22 cellular contexts compared by ENCODE assay signal in the genomic region with DNA sequence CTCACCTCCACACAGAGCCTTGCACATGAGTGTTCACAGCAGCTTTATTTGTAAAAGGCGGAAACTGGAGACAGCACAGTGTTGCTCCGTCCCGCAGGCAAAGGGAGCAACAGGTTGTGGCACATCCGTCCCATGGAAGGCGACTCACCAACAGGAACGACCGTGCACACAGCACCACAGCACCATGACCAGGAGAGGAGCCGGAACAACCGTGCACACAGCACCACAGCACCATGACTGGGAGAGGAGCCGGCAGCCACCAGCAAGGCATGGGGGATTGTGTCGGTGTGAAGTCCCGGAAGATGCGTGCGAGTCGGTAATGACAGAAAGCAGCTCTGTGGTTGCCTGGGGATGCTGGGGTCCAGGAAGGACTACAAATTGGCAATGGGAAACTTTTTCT.
DNase-seq lines count a peak whose midpoint lies in the region; ATAC-seq and TF ChIP-seq lines count a peak whose summit lies in the region.
"Had no signal": no experiment of that assay in that cellular context is flagged by ENCODE, and none has a peak within 500 bp of the region (broad histone marks: within the 10 kb centered on the region; RNA-seq: fewer than 3 reads in every experiment).

No MANE protein-coding gene starts in this region.

- no peak for TF ChIP-seq POLR2A in HCT116 (IDR thresholded peaks at IDR 0.05; ENCODE audit: borderline replicate concordance, extremely low read depth, insufficient read depth, insufficient read length)
- no peak for TF ChIP-seq POLR2A in uterus (IDR thresholded peaks at IDR 0.05)

- TF ChIP-seq CTCF in HCT116 (IDR thresholded peaks at IDR 0.05 in 2 of 3, conservative IDR thresholded peaks at IDR 0.05 in 1 of 3; ENCODE audit: borderline replicate concordance in 1 of 3, insufficient read depth in 1 of 3, low read depth in 2 of 3, low read length in 2 of 3) (no peak), brain (conservative IDR thresholded peaks at IDR 0.05) (no peak), nephron progenitor cell (IDR thresholded peaks at IDR 0.05) (no peak), uterus (IDR thresholded peaks at IDR 0.05) (no peak), GM20000 (IDR thresholded peaks at IDR 0.05; ENCODE audit: extremely low read depth, missing control alignments) (no peak)

- H3K4me1 ChIP-seq in HCT116 (ENCODE audit: control insufficient read depth in 1 of 2, insufficient read depth in 2 of 2, low read length in 2 of 2): peaks cover 84 to 95% of the 10 kb centered on the region in 2 experiments
- H3K4me1 ChIP-seq in uterus: peaks cover 14 to 43% of the 10 kb centered on the region in 2 donors

- TF ChIP-seq RAD21 in HCT116 (IDR thresholded peaks at IDR 0.05; ENCODE audit: low read depth): no peak

- H3K36me3 ChIP-seq in HCT116 (ENCODE audit: control insufficient read depth in 1 of 2, insufficient read depth in 2 of 2, low read length in 2 of 2) (no peaks in the 10 kb centered on the region), uterus (no peaks in the 10 kb centered on the region)
- H3K36me3 ChIP-seq: colonic mucosa had no signal

- CTCF ChIA-PET in HCT116 (lab: Charles Lee): no interaction called here

- no peaks in the 10 kb centered on the region for H3K79me2 ChIP-seq in HCT116 (ENCODE audit: insufficient read depth, low read length)

- H3K9me3 Mint-ChIP-seq in brain: no peaks in the 10 kb centered on the region
- H3K9me3 Mint-ChIP-seq in nephron progenitor cell: no peaks in the 10 kb centered on the region
- H3K9me3 Mint-ChIP-seq: activated naive CD4-positive, alpha-beta T cell treated with anti-CD3 and anti-CD28 coated beads, Interleukin-2, amount 10 ng/mL, durations not matched to agents 7 days and 5 days; T-helper 1 cell treated with Interleukin-12 subunit alpha and Interleukin-12 subunit beta and Interleukin-4 antibody, amounts not matched to agents 30 μg/mL and 1 μg/mL, for 36 hours had no signal

- H3K4me3 Mint-ChIP-seq in brain (peak overlapping the region in 1 of 5 experiments; percentile 40), nephron progenitor cell (no peak overlapping the region)
- H3K4me3 Mint-ChIP-seq: activated CD4-positive, alpha-beta T cell treated with anti-CD3 and anti-CD28 coated beads for 36 hours; activated naive CD4-positive, alpha-beta T cell treated with anti-CD3 and anti-CD28 coated beads, Interleukin-2, amount 10 ng/mL, durations not matched to agents 7 days and 5 days; T-helper 1 cell treated with Interleukin-12 subunit alpha and Interleukin-12 subunit beta and Interleukin-4 antibody, amounts not matched to agents 30 μg/mL and 1 μg/mL, for 36 hours had no signal

- no peaks in the 10 kb centered on the region for H3K27me3 Mint-ChIP-seq in brain
- H3K27me3 Mint-ChIP-seq in nephron progenitor cell (ENCODE audit: low read depth, poor library complexity): peaks cover 10% of the 10 kb centered on the region
- H3K27me3 Mint-ChIP-seq: activated CD4-positive, alpha-beta T cell treated with anti-CD3 and anti-CD28 coated beads for 36 hours had no signal

- H3K27me3 ChIP-seq in HCT116 (ENCODE audit: insufficient read depth, low read length) (no peaks in the 10 kb centered on the region), uterus (no peaks in the 10 kb centered on the region)
- H3K27me3 ChIP-seq: colonic mucosa had no signal

- no TSS peak for BruUV-seq in HCT116 (replicated peaks; lab: Mats Ljungman, UMichigan)

- H3K4me3 ChIP-seq in HCT116 (replicated peaks in 1 of 2; ENCODE audit: low read depth in 1 of 2, low read length in 2 of 2) (no peak overlapping the region), uterus (no peak overlapping the region)
- H3K4me3 ChIP-seq: colonic mucosa had no signal

- H3K9ac ChIP-seq in HCT116 (ENCODE audit: low read length): no peak overlapping the region

- no peak for ATAC-seq in HCT116
- ATAC-seq: activated CD4-positive, alpha-beta T cell treated with anti-CD3 and anti-CD28 coated beads for 36 hours had no signal

- RAD21 ChIA-PET in HCT116 (lab: Charles Lee; ENCODE audit: low non-redundant PET in 1 of 2, low total read pairs in 2 of 2, uncharacterized antibody in 2 of 2, unreplicated experiment in 2 of 2): interaction anchor here in 1 of 2 experiments (0.9 kb wide), 1 partner anchor 109 kb away, joined by 3 read pairs; no protein-coding TSS in a partner anchor

- DNase-seq in HCT116 (ENCODE audit: low read depth, low spot score) (no peak), nephron progenitor cell (no peak), uterus (no peak), GM20000 (ENCODE audit: low spot score) (no peak), midbrain (lab: John Stamatoyannopoulos, UW) (no peak), RPMI8226 (no peak)
- DNase-seq: activated CD4-positive, alpha-beta T cell treated with anti-CD3 and anti-CD28 coated beads for 36 hours; activated naive CD4-positive, alpha-beta T cell treated with anti-CD3 and anti-CD28 coated beads, Interleukin-2, amount 10 ng/mL, durations not matched to agents 7 days and 5 days; amniotic stem cell; colonic mucosa; DMS53; Kasumi-1; MV-4-11; NCI-H1694; NCI-H524; NK-92 treated with Interleukin-12 subunit alpha and Interleukin-12 subunit beta, amount 100 ng/mL, for 24 hours; occipital lobe; small intestine; stimulated activated CD4-positive, alpha-beta T cell treated with anti-CD3 and anti-CD28 coated beads, Interleukin-1b, Interleukin-23, amount 100 ng/mL, for 48 hours; substantia nigra had no signal

- no peak overlapping the region for H2AFZ ChIP-seq in HCT116 (ENCODE audit: low read depth, low read length, poor library complexity, severe bottlenecking)

- peaks cover 92% of the 10 kb centered on the region for H3K4me1 Mint-ChIP-seq in brain
- H3K4me1 Mint-ChIP-seq in nephron progenitor cell: peaks cover 71% of the 10 kb centered on the region

- H3K9me3 ChIP-seq in HCT116 (ENCODE audit: control insufficient read depth in 1 of 2, insufficient read depth in 1 of 2, low read depth in 1 of 2, low read length in 2 of 2) (no peaks in the 10 kb centered on the region), uterus (no peaks in the 10 kb centered on the region)
- H3K9me3 ChIP-seq: colonic mucosa had no signal

- no peaks in the 10 kb centered on the region for H3K9me2 ChIP-seq in HCT116 (ENCODE audit: insufficient read depth)

- POLR2A ChIA-PET in HCT116 (lab: Charles Lee): interaction anchor here (1.1 to 1.3 kb wide), 2 partner anchors 12 to 284 kb away, joined by 3 read pairs; a partner anchor contains a TSS

- H3K27ac Mint-ChIP-seq in brain (peak overlapping the region; percentile 63 to 99 (median 81)), nephron progenitor cell (peak overlapping the region; percentile 64)
- H3K27ac Mint-ChIP-seq: activated CD4-positive, alpha-beta T cell treated with anti-CD3 and anti-CD28 coated beads for 36 hours; activated naive CD4-positive, alpha-beta T cell treated with anti-CD3 and anti-CD28 coated beads, Interleukin-2, amount 10 ng/mL, durations not matched to agents 7 days and 5 days; T-helper 1 cell treated with Interleukin-12 subunit alpha and Interleukin-12 subunit beta and Interleukin-4 antibody, amounts not matched to agents 30 μg/mL and 1 μg/mL, for 36 hours had no signal

- peak overlapping the region; percentile 90 for H3K4me2 ChIP-seq in HCT116 (ENCODE audit: low read length)

- peak overlapping the region; percentile 99 for H3K27ac ChIP-seq in HCT116 (ENCODE audit: low read depth, low read length)
- peak overlapping the region; percentile 18 to 99 for H3K27ac ChIP-seq in uterus

- H3K36me3 Mint-ChIP-seq in brain (no peaks in the 10 kb centered on the region), nephron progenitor cell (ENCODE audit: low read depth) (no peaks in the 10 kb centered on the region)
- H3K36me3 Mint-ChIP-seq: activated naive CD4-positive, alpha-beta T cell treated with anti-CD3 and anti-CD28 coated beads, Interleukin-2, amount 10 ng/mL, durations not matched to agents 7 days and 5 days had no signal

- intact Hi-C loops in HCT116 (cut with micrococcal nuclease): loop anchor here (5.0 kb wide), 1 partner anchor 50 kb away; no protein-coding TSS in a partner anchor
- intact Hi-C loops in uterus (cut with DNase I; ENCODE audit: low total_unique reads): loop anchor here (5.0 kb wide), 1 partner anchor 50 kb away; no protein-coding TSS in a partner anchor

- H4K20me1 ChIP-seq in HCT116 (ENCODE audit: insufficient read depth): no peaks in the 10 kb centered on the region

TF ChIP-seq in HCT116, 20 proteins besides CTCF, POLR2A, EP300 and RAD21:
- no peak for TF ChIP-seq CBX3 (IDR thresholded peaks at IDR 0.05; ENCODE audit: low read depth)
- TF ChIP-seq EZH2phosphoT487 (IDR thresholded peaks at IDR 0.05; ENCODE audit: borderline replicate concordance): no peak
- no peak for TF ChIP-seq SIN3A (IDR thresholded peaks at IDR 0.05; ENCODE audit: low read depth)
- TF ChIP-seq CEBPB (IDR thresholded peaks at IDR 0.05; ENCODE audit: low read depth): no peak
- TF ChIP-seq, protein P1, sequence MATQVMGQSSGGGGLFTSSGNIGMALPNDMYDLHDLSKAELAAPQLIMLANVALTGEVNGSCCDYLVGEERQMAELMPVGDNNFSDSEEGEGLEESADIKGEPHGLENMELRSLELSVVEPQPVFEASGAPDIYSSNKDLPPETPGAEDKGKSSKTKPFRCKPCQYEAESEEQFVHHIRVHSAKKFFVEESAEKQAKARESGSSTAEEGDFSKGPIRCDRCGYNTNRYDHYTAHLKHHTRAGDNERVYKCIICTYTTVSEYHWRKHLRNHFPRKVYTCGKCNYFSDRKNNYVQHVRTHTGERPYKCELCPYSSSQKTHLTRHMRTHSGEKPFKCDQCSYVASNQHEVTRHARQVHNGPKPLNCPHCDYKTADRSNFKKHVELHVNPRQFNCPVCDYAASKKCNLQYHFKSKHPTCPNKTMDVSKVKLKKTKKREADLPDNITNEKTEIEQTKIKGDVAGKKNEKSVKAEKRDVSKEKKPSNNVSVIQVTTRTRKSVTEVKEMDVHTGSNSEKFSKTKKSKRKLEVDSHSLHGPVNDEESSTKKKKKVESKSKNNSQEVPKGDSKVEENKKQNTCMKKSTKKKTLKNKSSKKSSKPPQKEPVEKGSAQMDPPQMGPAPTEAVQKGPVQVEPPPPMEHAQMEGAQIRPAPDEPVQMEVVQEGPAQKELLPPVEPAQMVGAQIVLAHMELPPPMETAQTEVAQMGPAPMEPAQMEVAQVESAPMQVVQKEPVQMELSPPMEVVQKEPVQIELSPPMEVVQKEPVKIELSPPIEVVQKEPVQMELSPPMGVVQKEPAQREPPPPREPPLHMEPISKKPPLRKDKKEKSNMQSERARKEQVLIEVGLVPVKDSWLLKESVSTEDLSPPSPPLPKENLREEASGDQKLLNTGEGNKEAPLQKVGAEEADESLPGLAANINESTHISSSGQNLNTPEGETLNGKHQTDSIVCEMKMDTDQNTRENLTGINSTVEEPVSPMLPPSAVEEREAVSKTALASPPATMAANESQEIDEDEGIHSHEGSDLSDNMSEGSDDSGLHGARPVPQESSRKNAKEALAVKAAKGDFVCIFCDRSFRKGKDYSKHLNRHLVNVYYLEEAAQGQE (IDR thresholded peaks at IDR 0.05; ENCODE audit: low read depth): no peak
